2 cellular contexts compared by ENCODE assay signal in genomic region chr1:171134194-171134924, GRCh38.
TF ChIP-seq lines count a peak whose summit lies in the region.

No MANE protein-coding gene starts in this region.

TF ChIP-seq in A549, 52 proteins besides CTCF, POLR2A, EP300 and RAD21:
- no peak for TF ChIP-seq FOSL2 (IDR thresholded peaks at IDR 0.05)
- TF ChIP-seq FOSL2 (CRISPR knock-in tag; IDR thresholded peaks at IDR 0.05): no peak
- peak; percentile 89 for TF ChIP-seq MAFK (IDR thresholded peaks at IDR 0.05; ENCODE audit: partially characterized antibody)

TF ChIP-seq in K562, 482 proteins besides CTCF, POLR2A, EP300 and RAD21:
- TF ChIP-seq SMAD4 (CRISPR knock-in tag; conservative IDR thresholded peaks at IDR 0.05): no peak
- peak; percentile 55; the same call in 1 of the 2 replicates for TF ChIP-seq C11orf30 (IDR thresholded peaks at IDR 0.05; ENCODE audit: low read depth)
- TF ChIP-seq MAFF (IDR thresholded peaks at IDR 0.05; ENCODE audit: low read length): peak; percentile 73
- peak; percentile 65 for TF ChIP-seq MAFG (tag; conservative IDR thresholded peaks at IDR 0.05)
- peak; percentile 73 for TF ChIP-seq ZNF316 (IDR thresholded peaks at IDR 0.05)
- TF ChIP-seq MAFK (IDR thresholded peaks at IDR 0.05; ENCODE audit: low read length): peak; percentile 59
